27 cellular contexts compared by ENCODE assay signal in genomic region chr7:116731019-116731388, GRCh38. TPM values are rescaled to one million over a fixed set of nuclear protein-coding genes. Genes with fewer than 3 reads are reported as not detected.
"Had no signal": no experiment of that assay in that cellular context is flagged by ENCODE, and none has a peak within 500 bp of the region (broad histone marks: within the 10 kb centered on the region; RNA-seq: fewer than 3 reads in every experiment).

No MANE protein-coding gene starts in this region.

- H3K27ac ChIP-seq: foreskin keratinocyte, hepatocyte, left lung, ovary, thoracic aorta, vagina had no signal

- H2AFZ ChIP-seq: hepatocyte had no signal

- H3K27me3 Mint-ChIP-seq: brain; dendritic cell treated with granulocyte-macrophage colony-stimulating factor and Interleukin-4, amounts not matched to agents 40 ng/mL and 50 ng/mL, for 4 days; type B pancreatic cell had no signal

- H3K9me3 Mint-ChIP-seq: activated B cell treated with CpG ODN at 0.5 μM for 24 hours; activated naive CD4-positive, alpha-beta T cell treated with anti-CD3 and anti-CD28 coated beads, Interleukin-2, amount 50 U/mL, for 72 hours; activated T-cell treated with anti-CD3 and anti-CD28 coated beads, Interleukin-2, amount 50 U/mL, for 24 hours; activated T-helper 17 cell treated with anti-CD3 and anti-CD28 coated beads, Interleukin-2, amount 50 U/mL, for 72 hours; brain; dendritic cell treated with granulocyte-macrophage colony-stimulating factor and Interleukin-4, amounts not matched to agents 40 ng/mL and 50 ng/mL, for 4 days; mesothelial cell of epicardium; natural killer cell; type B pancreatic cell had no signal

- H3K79me2 ChIP-seq: hepatocyte had no signal

- H3K4me3 Mint-ChIP-seq: activated B cell treated with CpG ODN at 0.5 μM for 24 hours; activated CD4-positive, alpha-beta T cell treated with anti-CD3 and anti-CD28 coated beads for 36 hours; activated T-cell treated with anti-CD3 and anti-CD28 coated beads, Interleukin-2, amount 50 U/mL, for 24 hours; activated T-helper 17 cell treated with anti-CD3 and anti-CD28 coated beads, Interleukin-2, amount 50 U/mL, for 72 hours; brain; dendritic cell treated with granulocyte-macrophage colony-stimulating factor and Interleukin-4, amounts not matched to agents 40 ng/mL and 50 ng/mL, for 4 days; immature natural killer cell; mesothelial cell of epicardium; natural killer cell; type B pancreatic cell had no signal

- H3K27ac Mint-ChIP-seq: activated B cell treated with CpG ODN at 0.5 μM for 24 hours; activated CD4-positive, alpha-beta T cell treated with anti-CD3 and anti-CD28 coated beads for 36 hours; activated naive CD4-positive, alpha-beta T cell treated with anti-CD3 and anti-CD28 coated beads, Interleukin-2, amount 50 U/mL, for 72 hours; activated T-cell treated with anti-CD3 and anti-CD28 coated beads, Interleukin-2, amount 50 U/mL, for 24 hours; activated T-helper 17 cell treated with anti-CD3 and anti-CD28 coated beads, Interleukin-2, amount 50 U/mL, for 72 hours; brain; dendritic cell treated with granulocyte-macrophage colony-stimulating factor and Interleukin-4, amounts not matched to agents 40 ng/mL and 50 ng/mL, for 4 days; immature natural killer cell; mesothelial cell of epicardium; natural killer cell; type B pancreatic cell had no signal

- ATAC-seq: activated CD4-positive, alpha-beta T cell treated with anti-CD3 and anti-CD28 coated beads for 36 hours; activated naive CD4-positive, alpha-beta T cell treated with anti-CD3 and anti-CD28 coated beads, Interleukin-2, amount 50 U/mL, for 72 hours; activated T-helper 17 cell treated with anti-CD3 and anti-CD28 coated beads, Interleukin-2, amount 50 U/mL, for 72 hours; foreskin keratinocyte; left lung; natural killer cell; sciatic nerve had no signal

- H3K9me3 ChIP-seq: left lung, ovary, thoracic aorta, vagina had no signal

- H3K4me3 ChIP-seq: hepatocyte, left lung, ovary, thoracic aorta, vagina had no signal

- H3K4me1 Mint-ChIP-seq: activated CD4-positive, alpha-beta T cell treated with anti-CD3 and anti-CD28 coated beads for 36 hours; activated T-helper 17 cell treated with anti-CD3 and anti-CD28 coated beads, Interleukin-2, amount 50 U/mL, for 72 hours; immature natural killer cell; natural killer cell had no signal

- H3K27me3 ChIP-seq: foreskin keratinocyte, hepatocyte, left lung, ovary, vagina had no signal

- H3K4me2 ChIP-seq: hepatocyte had no signal

- H3K36me3 ChIP-seq: left lung, ovary, thoracic aorta, vagina had no signal

- DNase-seq: activated B cell treated with CpG ODN at 0.5 μM for 24 hours; activated CD4-positive, alpha-beta T cell treated with anti-CD3 and anti-CD28 coated beads for 36 hours; activated CD4-positive, alpha-beta T cell treated with anti-CD3 and anti-CD28 coated beads, Interleukin-2, amount 50 U/mL, for 4 hours; activated CD8-positive, alpha-beta memory T cell treated with anti-CD3 and anti-CD28 coated beads for 24 hours; activated CD8-positive, alpha-beta memory T cell treated with anti-CD3 and anti-CD28 coated beads, Interleukin-2, amount 50 U/mL, for 4 hours; activated T-cell treated with anti-CD3 and anti-CD28 coated beads, Interleukin-2, amount 50 U/mL, for 24 hours; aorta; effector CD4-positive, alpha-beta T cell; foreskin keratinocyte; glutamatergic neuron; immature natural killer cell; left lung; natural killer cell; ovary; stimulated activated CD4-positive, alpha-beta T cell treated with anti-CD3 and anti-CD28 coated beads, Interleukin-2, amount 100 ng/mL, for 48 hours; stimulated activated CD8-positive, alpha-beta memory T cell treated with anti-CD3 and anti-CD28 coated beads, Interleukin-4, amount 100 ng/mL, for 48 hours; stimulated activated naive CD4-positive, alpha-beta T cell had no signal

- H3K36me3 Mint-ChIP-seq: activated naive CD4-positive, alpha-beta T cell treated with anti-CD3 and anti-CD28 coated beads, Interleukin-2, amount 50 U/mL, for 72 hours; brain; immature natural killer cell; natural killer cell; type B pancreatic cell had no signal

RNA-seq across cellular contexts. Expression of gene MET, which starts 59.0 kb away (rescaled TPM):
- polyA plus RNA-seq: immature natural killer cell had no signal
